In the genomic region with DNA sequence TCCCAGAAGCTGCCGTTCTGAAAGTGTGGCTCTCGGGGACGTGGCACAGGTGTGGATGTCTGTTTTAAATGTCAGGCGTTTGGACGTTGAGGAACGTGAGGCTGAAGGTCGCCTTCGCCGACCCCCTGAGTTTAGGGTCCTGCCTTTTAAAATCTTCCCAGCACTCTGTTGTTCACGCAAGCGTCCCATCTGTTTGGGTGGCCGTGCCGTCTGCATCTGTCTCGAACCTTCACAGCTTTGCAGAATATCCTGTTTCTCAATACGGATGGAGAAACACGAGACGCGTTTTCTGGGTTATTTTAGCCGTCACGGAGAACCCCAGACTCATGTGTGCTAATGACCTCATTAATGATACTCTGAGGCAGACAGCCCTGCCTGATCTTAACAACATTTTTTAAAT, we compare ENCODE assay signal across 22 cellular contexts. TPM values are rescaled to one million over a fixed set of nuclear protein-coding genes. Genes with fewer than 3 reads are reported as not detected.
DNase-seq lines count a peak whose midpoint lies in the region; ATAC-seq and TF ChIP-seq lines count a peak whose summit lies in the region.
"Had no signal": no experiment of that assay in that cellular context is flagged by ENCODE, and none has a peak within 500 bp of the region (broad histone marks: within the 10 kb centered on the region; RNA-seq: fewer than 3 reads in every experiment).

No MANE protein-coding gene starts in this region.

- no peak for ATAC-seq in sciatic nerve
- ATAC-seq: K562 had no signal

- POLR2A ChIA-PET in BJ (lab: Charles Lee), result no interaction called here

- peaks cover 11% of the 10 kb centered on the region for H3K9me3 Mint-ChIP-seq in glutamatergic neuron (ENCODE audit: unreplicated experiment)
- peaks cover 14% of the 10 kb centered on the region for H3K9me3 Mint-ChIP-seq in osteocyte (ENCODE audit: unreplicated experiment)

- intact Hi-C loops in sciatic nerve (cut with DNase I), result no loop called here

- DNase-seq in BJ (ENCODE audit: low read depth) (no peak), NOMO-1 treated with dmso at 0.1 percent for 144 hours (lab: John Stamatoyannopoulos, UW; ENCODE audit: unreplicated experiment) (peak; percentile 40), glutamatergic neuron (peak; percentile 63), sciatic nerve (ENCODE audit: low spot score) (peak; percentile 25), NCI-H1417 treated with DMSO at 0.1 percent for 48 hours (lab: John Stamatoyannopoulos, UW) (no peak), osteocyte (ENCODE audit: extremely low spot score, unreplicated experiment) (no peak), inferior parietal cortex (ENCODE audit: extremely low spot score) (no peak)
- DNase-seq: BE2C; Calu3; DND-41; H9; NCI-H1105 treated with DMSO at 0.1 percent for 48 hours; NCI-H2029; NCI-H446; NCI-H524 treated with DMSO at 0.1 percent for 48 hours; NCI-H82; NK-92 treated with Interleukin-12 subunit alpha and Interleukin-12 subunit beta, amount 100 ng/mL, for 24 hours had no signal

- H3K36me3 ChIP-seq in BJ (ENCODE audit: control insufficient read depth, insufficient read depth, low read length), result peaks cover 1% of the 10 kb centered on the region
- H3K36me3 ChIP-seq: BE2C, SJSA1 had no signal

- TF ChIP-seq CTCF in BJ (IDR thresholded peaks at IDR 0.05; ENCODE audit: insufficient read depth, low read depth, low read length), result no peak
- TF ChIP-seq CTCF in glutamatergic neuron (IDR thresholded peaks at IDR 0.05; ENCODE audit: partially characterized antibody, unreplicated experiment), result no peak
- TF ChIP-seq CTCF in osteocyte (IDR thresholded peaks at IDR 0.05), result no peak

- H3K4me3 ChIP-seq in BJ (ENCODE audit: low read depth, low read length), result peak overlapping the region; percentile 5
- H3K4me3 ChIP-seq: K562, SJSA1 had no signal

- peaks cover 8% of the 10 kb centered on the region for H3K4me1 Mint-ChIP-seq in glutamatergic neuron (ENCODE audit: low read depth, unreplicated experiment)
- no peaks in the 10 kb centered on the region for H3K4me1 Mint-ChIP-seq in osteocyte (ENCODE audit: unreplicated experiment)

- no peaks in the 10 kb centered on the region for H3K27me3 ChIP-seq in BJ (ENCODE audit: control insufficient read depth, insufficient read depth, low read length)
- H3K27me3 ChIP-seq: BE2C, SJSA1 had no signal

- H3K36me3 Mint-ChIP-seq in glutamatergic neuron (ENCODE audit: unreplicated experiment) (no peaks in the 10 kb centered on the region), osteocyte (ENCODE audit: unreplicated experiment) (no peaks in the 10 kb centered on the region)

- H3K27me3 Mint-ChIP-seq in glutamatergic neuron (ENCODE audit: unreplicated experiment) (peaks cover 7% of the 10 kb centered on the region), osteocyte (ENCODE audit: unreplicated experiment) (no peaks in the 10 kb centered on the region)

- H3K27ac Mint-ChIP-seq in glutamatergic neuron (ENCODE audit: unreplicated experiment) (peak overlapping the region; percentile 79), osteocyte (ENCODE audit: unreplicated experiment) (no peak overlapping the region)

- CTCF ChIA-PET in BJ (lab: Yijun Ruan, JAX), result no interaction called here

- H3K4me3 Mint-ChIP-seq in glutamatergic neuron (ENCODE audit: unreplicated experiment), result peak overlapping the region; percentile 42
- H3K4me3 Mint-ChIP-seq in osteocyte (ENCODE audit: unreplicated experiment), result no peak overlapping the region
- H3K4me3 Mint-ChIP-seq: H9 had no signal

RNA-seq across cellular contexts. Expression of a gene that starts 31.5 kb away (rescaled TPM):
- 18.2 and 22.8 TPM in 2 replicates for polyA plus RNA-seq in BJ (2011; rRNA removed)
- 12.0 and 14.5 TPM in 2 replicates for polyA minus RNA-seq in BJ (2011; rRNA and poly(A)+ RNA removed)
- 0.22 TPM for total RNA-seq in glutamatergic neuron (ENCODE audit: unreplicated experiment)
- total RNA-seq in sciatic nerve, result 0.36 TPM
- total RNA-seq in osteocyte, result 0.21 TPM in 1 of 2 replicates, not detected in the other
- total RNA-seq: Calu3, HT1080, K562, LHCN-M2, MCF 10A, SJSA1 had no signal
- polyA plus RNA-seq: K562 had no signal

Comparison
In these comparisons a context has a peak if more than half of its experiments do, and no peak if none do; other contexts are left out.
1. DNase-seq: peak in NOMO-1 treated with dmso at 0.1 percent for 144 hours (single experiment), glutamatergic neuron (single experiment) and sciatic nerve (single experiment); none in BJ (single experiment), NCI-H1417 treated with DMSO at 0.1 percent for 48 hours (single experiment), osteocyte (single experiment) and inferior parietal cortex (single experiment).